In genomic region chr3:56303508-56303907, GRCh38 we compare ENCODE assay signal across 8 cellular contexts.
A peak's percentile ranks its signal among the peaks of the same experiment; 100 is the strongest.
DNase-seq lines count a peak whose midpoint lies in the region; ATAC-seq and TF ChIP-seq lines count a peak whose summit lies in the region.

No MANE protein-coding gene starts in this region.

- no peaks in the 10 kb centered on the region for H3K4me1 Mint-ChIP-seq in CD4-positive, alpha-beta memory T cell
- H3K4me1 Mint-ChIP-seq in T-helper 2 cell treated with Interferon-gamma antibody and Interleukin-4, amounts not matched to agents 5 μg/mL and 100 μg/mL, for 36 hours (ENCODE audit: low read depth) = peaks cover 6% of the 10 kb centered on the region

- no peak overlapping the region for H3K4me3 Mint-ChIP-seq in CD4-positive, alpha-beta memory T cell
- H3K4me3 Mint-ChIP-seq in T-helper 2 cell treated with Interferon-gamma antibody and Interleukin-4, amounts not matched to agents 5 μg/mL and 100 μg/mL, for 36 hours = no peak overlapping the region

- H3K27me3 ChIP-seq in Panc1 (ENCODE audit: control insufficient read depth, insufficient read depth, low read length) (no peaks in the 10 kb centered on the region), parathyroid adenoma (ENCODE audit: control insufficient read depth, insufficient read depth, low read length) (no peaks in the 10 kb centered on the region)
- no peaks in the 10 kb centered on the region for H3K27me3 ChIP-seq in CD4-positive, alpha-beta memory T cell (ENCODE audit: insufficient read depth, low read length)

- CTCF ChIA-PET in Panc1 (lab: Charles Lee) = no interaction called here
- CTCF ChIA-PET in CD4-positive, alpha-beta memory T cell (lab: Charles Lee; ENCODE audit: partially characterized antibody) = interaction anchor here (1.2 kb wide), 1 partner anchor 11 kb away, joined by 3 read pairs; no protein-coding TSS in a partner anchor

- H3K27ac ChIP-seq in Panc1 (ENCODE audit: low read length) = no peak overlapping the region
- no peak overlapping the region for H3K27ac ChIP-seq in parathyroid adenoma
- no peak overlapping the region for H3K27ac ChIP-seq in CD4-positive, alpha-beta memory T cell (ENCODE audit: low read depth, low read length)

- no peaks in the 10 kb centered on the region for H3K4me1 ChIP-seq in Panc1 (ENCODE audit: control insufficient read depth, insufficient read depth, low read length)
- no peaks in the 10 kb centered on the region for H3K4me1 ChIP-seq in parathyroid adenoma
- no peaks in the 10 kb centered on the region for H3K4me1 ChIP-seq in CD4-positive, alpha-beta memory T cell (ENCODE audit: insufficient read depth, low read length)

- H3K36me3 ChIP-seq in Panc1 (ENCODE audit: control insufficient read depth, insufficient read depth, low read length) = no peaks in the 10 kb centered on the region
- H3K36me3 ChIP-seq in parathyroid adenoma (ENCODE audit: control insufficient read depth, insufficient read depth, low read length) = no peaks in the 10 kb centered on the region
- no peaks in the 10 kb centered on the region for H3K36me3 ChIP-seq in CD4-positive, alpha-beta memory T cell (ENCODE audit: insufficient read depth, low read length)

- DNase-seq in AG08396 (ENCODE audit: low spot score) = peak; percentile 5
- no peak for DNase-seq in Panc1 (ENCODE audit: low read depth, low spot score)
- peak; percentile 29 to 41 for DNase-seq in erythroblast (lab: John Stamatoyannopoulos, UW)
- no peak for DNase-seq in CD4-positive, alpha-beta memory T cell
- DNase-seq in T-helper 2 cell treated with Interferon-gamma antibody and Interleukin-4, amounts not matched to agents 5 μg/mL and 100 μg/mL, for 36 hours (ENCODE audit: low spot score) = no peak

- H3K79me2 ChIP-seq in parathyroid adenoma = no peaks in the 10 kb centered on the region

- peaks cover 8 to 11% of the 10 kb centered on the region in 2 donors for H3K27me3 Mint-ChIP-seq in CD4-positive, alpha-beta memory T cell
- peaks cover 2% of the 10 kb centered on the region for H3K27me3 Mint-ChIP-seq in T-helper 2 cell treated with Interferon-gamma antibody and Interleukin-4, amounts not matched to agents 5 μg/mL and 100 μg/mL, for 36 hours (ENCODE audit: low read depth)

- POLR2A ChIA-PET in Panc1 (lab: Charles Lee) = interaction anchor here (0.6 kb wide), 1 partner anchor 556 kb away, joined by 3 read pairs; no protein-coding TSS in a partner anchor
- POLR2A ChIA-PET in CD4-positive, alpha-beta memory T cell (lab: Charles Lee; ENCODE audit: partially characterized antibody) = no interaction called here

- peaks cover 0 to 10% (median 0%) of the 10 kb centered on the region in 8 donors for H3K9me3 Mint-ChIP-seq in CD4-positive, alpha-beta memory T cell
- H3K9me3 Mint-ChIP-seq in T-helper 2 cell treated with Interferon-gamma antibody and Interleukin-4, amounts not matched to agents 5 μg/mL and 100 μg/mL, for 36 hours = no peaks in the 10 kb centered on the region

- peak; percentile 70 for ATAC-seq in GM18519 (IDR thresholded peaks at IDR 0.05; ENCODE audit: low FRiP score, unreplicated experiment)
- ATAC-seq in HG03045 (IDR thresholded peaks at IDR 0.05; ENCODE audit: unreplicated experiment) = peak; percentile 71
- ATAC-seq in Panc1 = peak; percentile 72; the same call in 1 of the 2 replicates

- intact Hi-C loops in Panc1 (cut with micrococcal nuclease; ENCODE audit: unreplicated experiment) = no loop called here
- intact Hi-C loops in CD4-positive, alpha-beta memory T cell (cut with micrococcal nuclease) = no loop called here

- peak; percentile 67 for TF ChIP-seq CTCF in Panc1 (IDR thresholded peaks at IDR 0.05)
- peak; percentile 20 for TF ChIP-seq CTCF in parathyroid adenoma (IDR thresholded peaks at IDR 0.05)

- no peak overlapping the region for H3K9ac ChIP-seq in parathyroid adenoma

- no peak overlapping the region for H3K27ac Mint-ChIP-seq in CD4-positive, alpha-beta memory T cell
- no peak overlapping the region for H3K27ac Mint-ChIP-seq in T-helper 2 cell treated with Interferon-gamma antibody and Interleukin-4, amounts not matched to agents 5 μg/mL and 100 μg/mL, for 36 hours

- no peak overlapping the region for H3K4me2 ChIP-seq in parathyroid adenoma (ENCODE audit: low read length)

- H2AFZ ChIP-seq in parathyroid adenoma = peak overlapping the region; percentile 7

- H3K36me3 Mint-ChIP-seq in CD4-positive, alpha-beta memory T cell = no peaks in the 10 kb centered on the region
- H3K36me3 Mint-ChIP-seq in T-helper 2 cell treated with Interferon-gamma antibody and Interleukin-4, amounts not matched to agents 5 μg/mL and 100 μg/mL, for 36 hours (ENCODE audit: low read depth) = no peaks in the 10 kb centered on the region

- H3K9me3 ChIP-seq in Panc1 (ENCODE audit: control insufficient read depth, insufficient read depth, low read depth, low read length) (no peaks in the 10 kb centered on the region), parathyroid adenoma (ENCODE audit: control insufficient read depth, low read length) (no peaks in the 10 kb centered on the region)
- H3K9me3 ChIP-seq in CD4-positive, alpha-beta memory T cell (ENCODE audit: control insufficient read depth in 1 of 2, low read length in 2 of 2) = no peaks in the 10 kb centered on the region

- H3K4me3 ChIP-seq in Panc1 (ENCODE audit: low read depth in 2 of 2, low read length in 2 of 2) (no peak overlapping the region), parathyroid adenoma (ENCODE audit: low read depth, low read length) (no peak overlapping the region)
- H3K4me3 ChIP-seq in CD4-positive, alpha-beta memory T cell (ENCODE audit: low read length in 2 of 2) = no peak overlapping the region

- no peak for TF ChIP-seq POLR2A in erythroblast (IDR thresholded peaks at IDR 0.05; ENCODE audit: low read length)

- in situ Hi-C loops in Panc1 (cut with HindIII; ENCODE audit: low pct_unique_long_range_greater_than_20kb, low sequenced_read_pairs) = no loop called here

- BruUV-seq in Panc1 (replicated peaks; lab: Mats Ljungman, UMichigan) = no TSS peak

Comparison
In these comparisons a context has a peak if more than half of its experiments do, and no peak if none do; other contexts are left out.
1. DNase-seq: peak in AG08396 (single experiment) and erythroblast (2 of 2); none in Panc1 (single experiment), CD4-positive, alpha-beta memory T cell (0 of 5) and T-helper 2 cell treated with Interferon-gamma antibody and Interleukin-4, amounts not matched to agents 5 μg/mL and 100 μg/mL, for 36 hours (single experiment).
2. Peak in every context shown above with its lines, with median percentiles within 50 percentile points of each other: ATAC-seq.